9 cellular contexts compared by ENCODE assay signal in genomic region chr19:7705387-7706187, GRCh38. TPM values are rescaled to one million over a fixed set of nuclear protein-coding genes. Genes with fewer than 3 reads are reported as not detected.
DNase-seq lines count a peak whose midpoint lies in the region; ATAC-seq and TF ChIP-seq lines count a peak whose summit lies in the region.
"Had no signal": no experiment of that assay in that cellular context is flagged by ENCODE, and none has a peak within 500 bp of the region (broad histone marks: within the 10 kb centered on the region; RNA-seq: fewer than 3 reads in every experiment).

No MANE protein-coding gene starts in this region.

- intact Hi-C loops in sigmoid colon (cut with DNase I), result no loop called here

- H3K4me1 ChIP-seq in sigmoid colon (no peaks in the 10 kb centered on the region), HAP-1 (no peaks in the 10 kb centered on the region)

- H3K36me3 ChIP-seq in sigmoid colon (no peaks in the 10 kb centered on the region), HAP-1 (replicated peaks) (no peaks in the 10 kb centered on the region)

- WGBS in sigmoid colon, 2 donors, result 38 to 57% methylated on average over 24 of the region's 24 CpGs

- no peak overlapping the region for H3K4me3 ChIP-seq in sigmoid colon
- no peak overlapping the region for H3K4me3 ChIP-seq in HAP-1

- TF ChIP-seq POLR2A in sigmoid colon (IDR thresholded peaks at IDR 0.05), result no peak

- peak; percentile 31 for ATAC-seq in GM21526 (IDR thresholded peaks at IDR 0.05; ENCODE audit: low FRiP score, unreplicated experiment)

- H3K27me3 ChIP-seq in sigmoid colon (peaks cover 0 to 24% (median 0%) of the 10 kb centered on the region in 3 donors), HAP-1 (ENCODE audit: low read depth) (no peaks in the 10 kb centered on the region; the same call in 1 of the 2 replicates)

- TF ChIP-seq CTCF in sigmoid colon (IDR thresholded peaks at IDR 0.05), result no peak

- in situ Hi-C loops in HAP-1 (cut with MboI; ENCODE audit: low sequenced_read_pairs), result loop anchor here (5.0 kb wide), 1 partner anchor 72 kb away; no protein-coding TSS in a partner anchor

- TF ChIP-seq EP300 in sigmoid colon (IDR thresholded peaks at IDR 0.05), result no peak

- no peaks in the 10 kb centered on the region for H3K9me3 ChIP-seq in sigmoid colon
- H3K9me3 ChIP-seq in HAP-1, result no peaks in the 10 kb centered on the region

- DNase-seq in SIG-M5 treated with dmso at 0.1 percent for 504 hours (lab: John Stamatoyannopoulos, UW; ENCODE audit: unreplicated experiment), result peak; percentile 93
- peak; percentile 38 for DNase-seq in activated gamma-delta T cell treated with anti-CD3 and anti-CD28 coated beads, Interleukin-2, amount 50 U/mL, for 16 hours (ENCODE audit: low read depth)
- peak; percentile 73 for DNase-seq in sigmoid colon
- DNase-seq in HAP-1 (ENCODE audit: low spot score in 2 of 2), result no peak
- DNase-seq in NCI-H1048 (lab: John Stamatoyannopoulos, UW), result no peak
- no peak for DNase-seq in NCI-H345 treated with DMSO at 0.1 percent for 48 hours (lab: John Stamatoyannopoulos, UW; ENCODE audit: unreplicated experiment)
- no peak for DNase-seq in foreskin melanocyte

- peak overlapping the region in 1 of 4 donors; percentile 31 for H3K27ac ChIP-seq in sigmoid colon

RNA-seq across cellular contexts. Expression of gene FCER2, which starts 3.7 kb away (rescaled TPM):
- total RNA-seq in sigmoid colon, result 1 to 10 TPM in 1 of 4 donors, under 1 TPM in 3; 0.27 to 2.5 (median 0.61) TPM
- polyA plus RNA-seq in sigmoid colon, result 10 to 100 TPM in 1 of 3 donors, under 1 TPM in 1, not detected in 1; 0.46 to 14.7 TPM
- total RNA-seq: fibroblast of lung had no signal
- polyA plus RNA-seq: fibroblast of lung had no signal

RNA-seq across cellular contexts. Expression of gene TRAPPC5, which starts 25.0 kb away (rescaled TPM):
- 10 to 100 TPM; 32.8 to 89.6 (median 50.5) TPM for total RNA-seq in sigmoid colon
- 10 to 100 TPM; 55.3 to 75.5 (median 55.9) TPM for polyA plus RNA-seq in sigmoid colon

RNA-seq across cellular contexts. Expression of gene CLEC4G, which starts 26.3 kb away (rescaled TPM):
- 1 to 10 TPM; 1.4 to 3.6 (median 3.1) TPM for total RNA-seq in sigmoid colon
- under 1 TPM in 2 of 3 donors, not detected in 1; 0.45 to 0.46 TPM for polyA plus RNA-seq in sigmoid colon
- total RNA-seq: fibroblast of lung had no signal
- polyA plus RNA-seq: fibroblast of lung had no signal

RNA-seq across cellular contexts. Expression of gene MCEMP1, which starts 28.7 kb away (rescaled TPM):
- total RNA-seq in sigmoid colon, result under 1 TPM in 3 of 4 donors, not detected in 1; 0.36 to 0.49 (median 0.41) TPM
- 1 to 10 TPM in 2 of 3 donors, under 1 TPM in 1; 0.51 to 2.8 (median 1.8) TPM for polyA plus RNA-seq in sigmoid colon
- total RNA-seq: fibroblast of lung had no signal
- polyA plus RNA-seq: fibroblast of lung had no signal

RNA-seq across cellular contexts. Expression of gene RETN, which starts 36.7 kb away (rescaled TPM):
- total RNA-seq in sigmoid colon, result not detected
- 10 to 100 TPM in 1 of 3 donors, 1 to 10 TPM in 2; 3.6 to 38.1 (median 8.6) TPM for polyA plus RNA-seq in sigmoid colon
- total RNA-seq: fibroblast of lung had no signal
- polyA plus RNA-seq: fibroblast of lung had no signal

Comparison
In these comparisons a context has a peak if more than half of its experiments do, and no peak if none do; other contexts are left out.
1. DNase-seq: peak in SIG-M5 treated with dmso at 0.1 percent for 504 hours (single experiment), activated gamma-delta T cell treated with anti-CD3 and anti-CD28 coated beads, Interleukin-2, amount 50 U/mL, for 16 hours (single experiment) and sigmoid colon (single experiment); none in HAP-1 (0 of 2), NCI-H1048 (single experiment), NCI-H345 treated with DMSO at 0.1 percent for 48 hours (single experiment) and foreskin melanocyte (single experiment).